22 cellular contexts compared by ENCODE assay signal in the genomic region with DNA sequence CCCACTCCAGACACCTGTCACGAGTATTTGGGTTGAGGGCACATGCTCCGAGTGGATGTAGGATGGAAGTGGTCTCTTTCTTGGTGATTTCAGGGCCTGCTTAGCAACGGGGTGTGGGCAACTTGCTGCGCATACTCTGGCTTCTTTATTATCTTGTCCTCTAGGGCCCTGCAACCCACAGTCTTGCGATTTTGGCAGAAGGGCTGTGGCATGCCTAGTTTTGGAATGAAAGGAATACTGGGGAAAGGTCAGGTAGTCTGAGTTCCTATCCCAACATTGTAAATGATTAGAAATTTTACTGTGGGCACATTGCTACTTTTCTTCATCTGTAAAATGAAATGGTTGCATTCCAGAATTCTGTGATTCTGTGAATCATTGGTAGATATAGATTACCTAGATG.
"Had no signal": no experiment of that assay in that cellular context is flagged by ENCODE, and none has a peak within 500 bp of the region (broad histone marks: within the 10 kb centered on the region; RNA-seq: fewer than 3 reads in every experiment).

No MANE protein-coding gene starts in this region.

- H3K27me3 Mint-ChIP-seq: activated CD8-positive, alpha-beta T cell treated with anti-CD3 and anti-CD28 coated beads for 36 hours had no signal

- H3K4me1 Mint-ChIP-seq: activated B cell treated with CpG ODN at 0.5 μM for 24 hours, nephron had no signal

- H3K4me3 ChIP-seq: hepatocyte, prostate gland, testis, uterus had no signal

- H3K4me1 ChIP-seq: prostate gland, uterus had no signal

- H3K36me3 ChIP-seq: brain microvascular endothelial cell, prostate gland, uterus had no signal

- DNase-seq: activated B cell treated with CpG ODN at 0.5 μM for 24 hours; activated CD4-positive, alpha-beta T cell treated with anti-CD3 and anti-CD28 coated beads for 48 hours; activated CD8-positive, alpha-beta memory T cell treated with anti-CD3 and anti-CD28 coated beads, Interleukin-2, amount 50 U/mL, for 4 hours; activated CD8-positive, alpha-beta T cell treated with anti-CD3 and anti-CD28 coated beads for 36 hours; activated gamma-delta T cell treated with Interleukin-2 at 50 U/mL for 16 hours; activated T-cell treated with anti-CD3 and anti-CD28 coated beads, Interleukin-2, amount 50 U/mL, for 72 hours; amygdala; brain microvascular endothelial cell; cerebellar nuclear complex; dermis blood vessel endothelial cell; effector memory CD8-positive, alpha-beta T cell; islet precursor cell; occipital lobe; T-helper 2 cell; testis; uterus had no signal

- H3K27me3 ChIP-seq: brain microvascular endothelial cell, hepatocyte, testis, uterus had no signal

- H3K27ac Mint-ChIP-seq: activated B cell treated with CpG ODN at 0.5 μM for 24 hours; activated CD8-positive, alpha-beta T cell treated with anti-CD3 and anti-CD28 coated beads for 36 hours; activated naive CD8-positive, alpha-beta T cell; activated T-cell treated with anti-CD3 and anti-CD28 coated beads, Interleukin-2, amount 50 U/mL, for 72 hours; effector memory CD8-positive, alpha-beta T cell; nephron; stimulated activated naive CD8-positive, alpha-beta T cell treated with anti-CD3 and anti-CD28 coated beads, Interleukin-15, Interleukin-2, amounts not matched to agents 100 ng/mL and 50 ng/mL, for 24 hours had no signal

- H3K27ac ChIP-seq: brain microvascular endothelial cell, hepatocyte had no signal

- H3K4me3 Mint-ChIP-seq: activated B cell treated with CpG ODN at 0.5 μM for 24 hours; activated CD8-positive, alpha-beta T cell treated with anti-CD3 and anti-CD28 coated beads for 36 hours; activated naive CD8-positive, alpha-beta T cell; activated T-cell treated with anti-CD3 and anti-CD28 coated beads, Interleukin-2, amount 50 U/mL, for 72 hours; effector memory CD8-positive, alpha-beta T cell; nephron; stimulated activated naive CD8-positive, alpha-beta T cell treated with anti-CD3 and anti-CD28 coated beads, Interleukin-15, Interleukin-2, amounts not matched to agents 100 ng/mL and 50 ng/mL, for 24 hours had no signal

- FAIRE-seq: TTC549 had no signal

- H3K9me3 Mint-ChIP-seq: activated B cell treated with CpG ODN at 0.5 μM for 24 hours; activated CD8-positive, alpha-beta T cell treated with anti-CD3 and anti-CD28 coated beads for 36 hours; activated T-cell treated with anti-CD3 and anti-CD28 coated beads, Interleukin-2, amount 50 U/mL, for 72 hours; effector memory CD8-positive, alpha-beta T cell; nephron; stimulated activated naive CD8-positive, alpha-beta T cell treated with anti-CD3 and anti-CD28 coated beads, Interleukin-15, Interleukin-2, amounts not matched to agents 100 ng/mL and 50 ng/mL, for 24 hours had no signal

- H3K36me3 Mint-ChIP-seq: activated naive CD8-positive, alpha-beta T cell had no signal

- H3K9me3 ChIP-seq: prostate gland, testis, uterus had no signal
